Comparison of ENCODE assay signal across 8 cellular contexts in genomic region chr9:13278368-13279246, GRCh38. TPM values are rescaled to one million over a fixed set of nuclear protein-coding genes. Genes with fewer than 3 reads are reported as not detected.
DNase-seq lines count a peak whose midpoint lies in the region; ATAC-seq, FAIRE-seq and TF ChIP-seq lines count a peak whose summit lies in the region.

No MANE protein-coding gene starts in this region.

- peaks cover 2% of the 10 kb centered on the region for H3K27me3 Mint-ChIP-seq in type B pancreatic cell

- peaks cover 25% of the 10 kb centered on the region for H3K4me1 ChIP-seq in endothelial cell of umbilical vein (ENCODE audit: control insufficient read depth, extremely low read depth, insufficient read depth, low read length)

- peaks cover 43% of the 10 kb centered on the region for H3K4me1 Mint-ChIP-seq in type B pancreatic cell (ENCODE audit: unreplicated experiment)

- peaks cover 48% of the 10 kb centered on the region for H3K79me2 ChIP-seq in endothelial cell of umbilical vein (ENCODE audit: control insufficient read depth, insufficient read depth, low read length)

- no peaks in the 10 kb centered on the region for H4K20me1 ChIP-seq in endothelial cell of umbilical vein (replicated peaks; ENCODE audit: control insufficient read depth, extremely low read depth, insufficient read depth, low read length)

- intact Hi-C loops in endothelial cell of umbilical vein (cut with micrococcal nuclease) = loop anchor here (1.0 to 10.0 kb wide), 6 partner anchors 11 to 818 kb away; no protein-coding TSS in a partner anchor

- ATAC-seq in GM21381 (IDR thresholded peaks at IDR 0.05; ENCODE audit: unreplicated experiment) = no peak

- H3K36me3 ChIP-seq in endothelial cell of umbilical vein (ENCODE audit: control insufficient read depth in 2 of 2, extremely low read depth in 1 of 2, insufficient read depth in 2 of 2, low read length in 2 of 2) = peaks cover 0 to 2% of the 10 kb centered on the region in 2 experiments

- peak overlapping the region; percentile 37 for H2AFZ ChIP-seq in endothelial cell of umbilical vein (ENCODE audit: low read depth, low read length)

- peak overlapping the region; percentile 99 for H3K4me3 Mint-ChIP-seq in type B pancreatic cell

- no peaks in the 10 kb centered on the region for H3K9me3 ChIP-seq in endothelial cell of umbilical vein (replicated peaks; ENCODE audit: control insufficient read depth, insufficient read depth, low read length)

- H3K27ac ChIP-seq in endothelial cell of umbilical vein (ENCODE audit: insufficient read depth, low read depth, low read length) = peak overlapping the region; percentile 91

- TSS peak; percentile 74 for BruUV-seq in endothelial cell of umbilical vein (replicated peaks; lab: Mats Ljungman, UMichigan)

- TF ChIP-seq CTCF in GM13976 (IDR thresholded peaks at IDR 0.05; ENCODE audit: borderline replicate concordance, control extremely low read depth, extremely low read depth, insufficient read depth, missing control alignments) = no peak
- TF ChIP-seq CTCF in endothelial cell of umbilical vein (IDR thresholded peaks at IDR 0.05; ENCODE audit: extremely low read depth in 1 of 2, insufficient read depth in 1 of 2, low read depth in 1 of 2, low read length in 2 of 2) = peak in 1 of 2 donors; percentile 31
- TF ChIP-seq CTCF in type B pancreatic cell (conservative IDR thresholded peaks at IDR 0.05) = peak; percentile 19

- H3K4me3 ChIP-seq in endothelial cell of umbilical vein (replicated peaks in 1 of 3; ENCODE audit: insufficient read depth in 1 of 3, low read depth in 1 of 3, low read length in 3 of 3) = peak overlapping the region; percentile 22 to 74 (median 74)

- no peaks in the 10 kb centered on the region for H3K27me3 ChIP-seq in endothelial cell of umbilical vein (ENCODE audit: control insufficient read depth in 2 of 2, insufficient read depth in 2 of 2, low read length in 2 of 2)

- TF ChIP-seq POLR2A in endothelial cell of umbilical vein (IDR thresholded peaks at IDR 0.05; ENCODE audit: low read depth, low read length) = peak; percentile 60

- DNase-seq in GM13976 (ENCODE audit: low spot score) (peak; percentile 11), NCI-H82 (lab: John Stamatoyannopoulos, UW) (peak; percentile 65), endothelial cell of umbilical vein (ENCODE audit: low read depth, low spot score) (peak; percentile 83), lung microvascular endothelial cell (ENCODE audit: low read depth in 2 of 2) (peak; percentile 68 to 82), type B pancreatic cell (ENCODE audit: extremely low spot score, unreplicated experiment) (peak; percentile 74), amniotic stem cell (lab: John Stamatoyannopoulos, UW) (no peak), NOMO-1 treated with DMSO at 0.1 percent for 48 hours (lab: John Stamatoyannopoulos, UW; ENCODE audit: unreplicated experiment) (no peak)

- H3K9me1 ChIP-seq in endothelial cell of umbilical vein (replicated peaks; ENCODE audit: control insufficient read depth, extremely low read depth, insufficient read depth, low read length) = no peaks in the 10 kb centered on the region

- peaks cover 6% of the 10 kb centered on the region for H3K9me3 Mint-ChIP-seq in type B pancreatic cell

- no peak for FAIRE-seq in endothelial cell of umbilical vein (lab: Jason Lieb, UNC)

- peaks cover 5% of the 10 kb centered on the region for H3K36me3 Mint-ChIP-seq in type B pancreatic cell

- in situ Hi-C loops in GM13976 (cut with MboI; ENCODE audit: low sequenced_read_pairs, unreplicated experiment) = no loop called here

- POLR2A ChIA-PET in endothelial cell of umbilical vein (lab: Charles Lee) = no interaction called here

- H3K4me2 ChIP-seq in endothelial cell of umbilical vein (ENCODE audit: insufficient read depth, low read length) = peak overlapping the region; percentile 66

- H3K9ac ChIP-seq in endothelial cell of umbilical vein (replicated peaks; ENCODE audit: extremely low read depth, insufficient read depth, low read length) = peak overlapping the region; percentile 83

- peak overlapping the region; percentile 97 for H3K27ac Mint-ChIP-seq in type B pancreatic cell

- CTCF ChIA-PET in endothelial cell of umbilical vein (lab: Charles Lee) = interaction anchor here (1.7 kb wide), 1 partner anchor 11 kb away, joined by 9 read pairs; no protein-coding TSS in a partner anchor

- dilution Hi-C loops in endothelial cell of umbilical vein (cut with MboI; ENCODE audit: extremely low pct_ligation_motif_present, low sequenced_read_pairs) = no loop called here

TF ChIP-seq in endothelial cell of umbilical vein, 7 proteins besides CTCF, POLR2A, EP300 and RAD21:
- no peak for TF ChIP-seq GATA2 (IDR thresholded peaks at IDR 0.05; ENCODE audit: insufficient read depth, insufficient read length, low read depth, low read length)
- no peak for TF ChIP-seq MAX (IDR thresholded peaks at IDR 0.05; ENCODE audit: insufficient read depth, insufficient read length)
- TF ChIP-seq POLR2AphosphoS5 (IDR thresholded peaks at IDR 0.05; ENCODE audit: insufficient read depth, low read depth, low read length) = peak; percentile 16

RNA-seq across cellular contexts. Expression of gene MPDZ, which starts 0.9 kb away (rescaled TPM):
- total RNA-seq in endothelial cell of umbilical vein (52.3 and 54.4 TPM in 2 replicates), lung microvascular endothelial cell (55.8 and 112 TPM in 2 replicates), type B pancreatic cell (ENCODE audit: low replicate concordance) (20.3 and 53.0 TPM in 2 replicates)
- 17.7 and 22.3 TPM in 2 replicates for polyA plus RNA-seq in endothelial cell of umbilical vein
- 23.1 and 25.7 TPM in 2 replicates for polyA plus RNA-seq in endothelial cell of umbilical vein (2011; cell fraction: cytosol; rRNA removed)
- 135 and 149 TPM in 2 replicates for polyA plus RNA-seq in endothelial cell of umbilical vein (2011; cell fraction: nucleus; rRNA removed)
- polyA plus RNA-seq in endothelial cell of umbilical vein (2012) = 34.7 and 37.6 TPM in 2 replicates
- polyA minus RNA-seq in endothelial cell of umbilical vein = 72.1 and 74.4 TPM in 2 replicates
- 2.4 TPM for polyA minus RNA-seq in endothelial cell of umbilical vein (2011; cell fraction: cytosol; rRNA and poly(A)+ RNA removed)
- 108 and 134 TPM in 2 replicates for polyA minus RNA-seq in endothelial cell of umbilical vein (2011; cell fraction: nucleus; rRNA and poly(A)+ RNA removed)

Comparison
In these comparisons a context has a peak if more than half of its experiments do, and no peak if none do; other contexts are left out.
1. DNase-seq: peak in GM13976 (single experiment), NCI-H82 (single experiment), endothelial cell of umbilical vein (single experiment), lung microvascular endothelial cell (2 of 2) and type B pancreatic cell (single experiment); none in amniotic stem cell (single experiment) and NOMO-1 treated with DMSO at 0.1 percent for 48 hours (single experiment).